ENCODE assay signal across 8 cellular contexts in genomic region chr2:118223487-118224136, GRCh38.
A peak's percentile ranks its signal among the peaks of the same experiment; 100 is the strongest.
DNase-seq lines count a peak whose midpoint lies in the region; ATAC-seq, FAIRE-seq and TF ChIP-seq lines count a peak whose summit lies in the region.

No MANE protein-coding gene starts in this region.

- no peaks in the 10 kb centered on the region for H3K9me3 Mint-ChIP-seq in activated CD4-positive, alpha-beta memory T cell treated with anti-CD3 and anti-CD28 coated beads for 36 hours

- H3K27me3 Mint-ChIP-seq in activated CD4-positive, alpha-beta memory T cell treated with anti-CD3 and anti-CD28 coated beads for 36 hours: peaks cover 60% of the 10 kb centered on the region

- H3K4me1 Mint-ChIP-seq in activated CD4-positive, alpha-beta memory T cell treated with anti-CD3 and anti-CD28 coated beads for 36 hours (ENCODE audit: low read depth): peaks cover 10% of the 10 kb centered on the region

- intact Hi-C loops in activated CD4-positive, alpha-beta memory T cell treated with anti-CD3 and anti-CD28 coated beads for 36 hours (cut with micrococcal nuclease): loop anchor here (2.0 to 10.0 kb wide), 2 partner anchors 21 to 251 kb away; no protein-coding TSS in a partner anchor
- intact Hi-C loops in kidney (cut with DNase I): no loop called here

- no peak for ATAC-seq in HG03442 (IDR thresholded peaks at IDR 0.05; ENCODE audit: unreplicated experiment)

- H3K4me3 ChIP-seq in GM12864 (ENCODE audit: low read depth, low read length): peak overlapping the region; percentile 74
- peak overlapping the region; percentile 51 for H3K4me3 ChIP-seq in H7 (ENCODE audit: insufficient read depth, low read depth, low read length)
- H3K4me3 ChIP-seq in kidney (ENCODE audit: low read length in 2 of 2): peak overlapping the region; percentile 42 to 43
- peak overlapping the region in 3 of 4 donors; percentile 42 to 43 (median 42) for H3K4me3 ChIP-seq in tibial nerve

- TF ChIP-seq CTCF in GM12864 (IDR thresholded peaks at IDR 0.05; ENCODE audit: low read depth, low read length, missing control alignments) (no peak), kidney (IDR thresholded peaks at IDR 0.05; ENCODE audit: borderline replicate concordance, extremely low read depth, insufficient read depth) (no peak), tibial nerve (IDR thresholded peaks at IDR 0.05) (no peak)

- no peaks in the 10 kb centered on the region for H3K36me3 Mint-ChIP-seq in activated CD4-positive, alpha-beta memory T cell treated with anti-CD3 and anti-CD28 coated beads for 36 hours

- TF ChIP-seq POLR2A in tibial nerve (IDR thresholded peaks at IDR 0.05): no peak

- no peak overlapping the region for H3K9ac ChIP-seq in kidney (ENCODE audit: low read length in 2 of 2)

- peak overlapping the region; percentile 69 for H3K4me3 Mint-ChIP-seq in activated CD4-positive, alpha-beta memory T cell treated with anti-CD3 and anti-CD28 coated beads for 36 hours

- DNase-seq in GM12864 (ENCODE audit: low read depth) (no peak), H7 (peak; percentile 52), kidney (no peak), tibial nerve (ENCODE audit: low spot score in 2 of 2) (no peak), NCI-H1930 (lab: John Stamatoyannopoulos, UW) (no peak)
- no peak for DNase-seq in activated CD4-positive, alpha-beta memory T cell treated with anti-CD3 and anti-CD28 coated beads for 36 hours
- DNase-seq in stimulated activated CD4-positive, alpha-beta T cell treated with anti-CD3 and anti-CD28 coated beads, Interleukin-1b, Interleukin-23, amount 100 ng/mL, for 48 hours: no peak

- peak in 1 of 2 donors; percentile 16 for TF ChIP-seq EP300 in tibial nerve (IDR thresholded peaks at IDR 0.05)

- H3K36me3 ChIP-seq in H7 (replicated peaks; ENCODE audit: control insufficient read depth, insufficient read depth, low read length) (no peaks in the 10 kb centered on the region), kidney (ENCODE audit: control insufficient read depth in 1 of 2, insufficient read depth in 2 of 2, low read length in 2 of 2) (no peaks in the 10 kb centered on the region), tibial nerve (no peaks in the 10 kb centered on the region)

- H3K9me3 ChIP-seq in kidney (ENCODE audit: control insufficient read depth in 1 of 2, low read length in 2 of 2) (no peaks in the 10 kb centered on the region), tibial nerve (no peaks in the 10 kb centered on the region)

- POLR2A ChIA-PET in activated CD4-positive, alpha-beta memory T cell treated with anti-CD3 and anti-CD28 coated beads for 36 hours (lab: Charles Lee): no interaction called here

- H3K27me3 ChIP-seq in H7 (ENCODE audit: control insufficient read depth, insufficient read depth, low read length) (peaks cover 23% of the 10 kb centered on the region), tibial nerve (peaks cover 4 to 93% of the 10 kb centered on the region in 2 donors)

- no peak overlapping the region for H3K27ac Mint-ChIP-seq in activated CD4-positive, alpha-beta memory T cell treated with anti-CD3 and anti-CD28 coated beads for 36 hours

- WGBS in tibial nerve, 2 donors: 9 to 10% methylated on average over 30 of the region's 30 CpGs

- FAIRE-seq in kidney (lab: Jason Lieb, UNC): no peak

- no peak overlapping the region for H3K27ac ChIP-seq in kidney (ENCODE audit: low read depth in 2 of 2, low read length in 2 of 2)
- H3K27ac ChIP-seq in tibial nerve: no peak overlapping the region

- H3K4me1 ChIP-seq in kidney (ENCODE audit: control insufficient read depth in 1 of 2, insufficient read depth in 1 of 2, low read depth in 1 of 2, low read length in 2 of 2): peaks cover 0 to 5% of the 10 kb centered on the region in 2 donors
- peaks cover 0 to 30% (median 14%) of the 10 kb centered on the region in 4 donors for H3K4me1 ChIP-seq in tibial nerve

- CTCF ChIA-PET in activated CD4-positive, alpha-beta memory T cell treated with anti-CD3 and anti-CD28 coated beads for 36 hours (lab: Charles Lee): interaction anchor here (0.6 to 4.0 kb wide), 12 partner anchors 12 to 1035 kb away, joined by 3 to 58 read pairs (median 3); no protein-coding TSS in a partner anchor
